15 cellular contexts compared by ENCODE assay signal in genomic region chr1:19443321-19443720, GRCh38. TPM values are rescaled to one million over a fixed set of nuclear protein-coding genes. Genes with fewer than 3 reads are reported as not detected.
DNase-seq lines count a peak whose midpoint lies in the region; ATAC-seq, FAIRE-seq and TF ChIP-seq lines count a peak whose summit lies in the region.
"Had no signal": no experiment of that assay in that cellular context is flagged by ENCODE, and none has a peak within 500 bp of the region (broad histone marks: within the 10 kb centered on the region; RNA-seq: fewer than 3 reads in every experiment).

No MANE protein-coding gene starts in this region.

- TF ChIP-seq CTCF in ascending aorta (IDR thresholded peaks at IDR 0.05): no peak
- TF ChIP-seq CTCF in gastrocnemius medialis (IDR thresholded peaks at IDR 0.05 in 4 of 5, conservative IDR thresholded peaks at IDR 0.05 in 1 of 5): no peak

- H3K27me3 Mint-ChIP-seq in CD4-positive, alpha-beta memory T cell: no peaks in the 10 kb centered on the region

- peak overlapping the region in 1 of 8 donors; percentile 15 for H3K4me3 Mint-ChIP-seq in CD4-positive, alpha-beta memory T cell

- DNase-seq in CD4-positive, alpha-beta memory T cell: no peak
- DNase-seq in ascending aorta (ENCODE audit: low spot score in 2 of 2): no peak
- no peak for DNase-seq in left ventricle myocardium superior
- no peak for DNase-seq in gastrocnemius medialis
- no peak for DNase-seq in NCI-H2171 (lab: John Stamatoyannopoulos, UW)
- no peak for DNase-seq in AML-193 (lab: John Stamatoyannopoulos, UW)
- DNase-seq in GM12892 (ENCODE audit: insufficient read length): no peak
- DNase-seq: activated CD4-positive, alpha-beta T cell treated with anti-CD3 and anti-CD28 coated beads for 48 hours; activated T-cell treated with anti-CD3 and anti-CD28 coated beads, Interleukin-2, amount 50 U/mL, for 48 hours; DND-41; NCI-H1417; PC-3 had no signal

- intact Hi-C loops in CD4-positive, alpha-beta memory T cell (cut with micrococcal nuclease): no loop called here
- intact Hi-C loops in ascending aorta (cut with DNase I): loop anchor here (10.0 kb wide), 1 partner anchor 291 kb away; no protein-coding TSS in a partner anchor
- intact Hi-C loops in left ventricle myocardium superior (cut with micrococcal nuclease): no loop called here
- intact Hi-C loops in gastrocnemius medialis (cut with DNase I; ENCODE audit: low total_unique reads): no loop called here

- peaks cover 62 to 97% (median 79%) of the 10 kb centered on the region in 4 donors for H3K4me1 Mint-ChIP-seq in CD4-positive, alpha-beta memory T cell

- ATAC-seq in left ventricle myocardium superior: peak; percentile 27
- no peak for ATAC-seq in gastrocnemius medialis
- no peak for ATAC-seq in HG02973 (IDR thresholded peaks at IDR 0.05; ENCODE audit: unreplicated experiment)
- ATAC-seq: K562, PC-3 had no signal

- no peak overlapping the region for H3K4me3 ChIP-seq in CD4-positive, alpha-beta memory T cell (ENCODE audit: low read length in 2 of 2)
- H3K4me3 ChIP-seq in ascending aorta (no peak overlapping the region), gastrocnemius medialis (no peak overlapping the region)
- H3K4me3 ChIP-seq: hepatocyte, K562 had no signal

- H3K36me3 Mint-ChIP-seq in CD4-positive, alpha-beta memory T cell: peaks cover 17 to 49% of the 10 kb centered on the region in 2 donors

- H3K9me3 Mint-ChIP-seq in CD4-positive, alpha-beta memory T cell: no peaks in the 10 kb centered on the region

- no peak for FAIRE-seq in GM12892 (lab: Jason Lieb, UNC)
- FAIRE-seq: K562 had no signal

- CTCF ChIA-PET in CD4-positive, alpha-beta memory T cell (lab: Charles Lee; ENCODE audit: partially characterized antibody): interaction anchor here (1.2 to 11.3 kb wide), 5 partner anchors 8 to 211 kb away, joined by 3 to 99 read pairs (median 5); no protein-coding TSS in a partner anchor

- POLR2A ChIA-PET in CD4-positive, alpha-beta memory T cell (lab: Charles Lee; ENCODE audit: partially characterized antibody): interaction anchor here (0.9 to 2.9 kb wide), 3 partner anchors 8 to 40 kb away, joined by 3 to 8 read pairs (median 5); no protein-coding TSS in a partner anchor

- in situ Hi-C loops in gastrocnemius medialis (cut with MboI; ENCODE audit: low sequenced_read_pairs in 4 of 4): no loop called here

- H3K27me3 ChIP-seq in CD4-positive, alpha-beta memory T cell (ENCODE audit: insufficient read depth, low read length): no peaks in the 10 kb centered on the region
- no peaks in the 10 kb centered on the region for H3K27me3 ChIP-seq in ascending aorta
- no peaks in the 10 kb centered on the region for H3K27me3 ChIP-seq in gastrocnemius medialis
- H3K27me3 ChIP-seq: hepatocyte had no signal

- H3K27ac Mint-ChIP-seq in CD4-positive, alpha-beta memory T cell: peak overlapping the region in 5 of 7 donors; percentile 15 to 86 (median 61)

- H3K27ac ChIP-seq in CD4-positive, alpha-beta memory T cell (ENCODE audit: low read depth, low read length): no peak overlapping the region
- peak overlapping the region; percentile 73 to 93 for H3K27ac ChIP-seq in ascending aorta
- peak overlapping the region; percentile 20 to 75 (median 52) for H3K27ac ChIP-seq in gastrocnemius medialis

- H3K36me3 ChIP-seq in CD4-positive, alpha-beta memory T cell (ENCODE audit: insufficient read depth, low read length): no peaks in the 10 kb centered on the region
- H3K36me3 ChIP-seq in ascending aorta (no peaks in the 10 kb centered on the region), gastrocnemius medialis (no peaks in the 10 kb centered on the region)

- TF ChIP-seq POLR2A in gastrocnemius medialis (IDR thresholded peaks at IDR 0.05) (no peak), GM12892 (IDR thresholded peaks at IDR 0.05; ENCODE audit: low read depth, low read length) (no peak)

- peaks cover 89% of the 10 kb centered on the region for H3K4me1 ChIP-seq in CD4-positive, alpha-beta memory T cell (ENCODE audit: insufficient read depth, low read length)
- H3K4me1 ChIP-seq in ascending aorta (peaks cover 56 to 95% of the 10 kb centered on the region in 2 donors), gastrocnemius medialis (peaks cover 75 to 78% of the 10 kb centered on the region in 2 donors)

- no peaks in the 10 kb centered on the region for H3K9me3 ChIP-seq in CD4-positive, alpha-beta memory T cell (ENCODE audit: control insufficient read depth in 1 of 2, low read length in 2 of 2)
- H3K9me3 ChIP-seq in ascending aorta (no peaks in the 10 kb centered on the region), gastrocnemius medialis (no peaks in the 10 kb centered on the region)

RNA-seq across cellular contexts. Expression of gene CAPZB, which starts 42.0 kb away (rescaled TPM):
- 100 to 1,000 TPM; 244 to 255 TPM for total RNA-seq in CD4-positive, alpha-beta memory T cell
- polyA plus RNA-seq in CD4-positive, alpha-beta memory T cell: 100 to 1,000 TPM; 436 to 602 TPM
- 102 TPM for total RNA-seq in ascending aorta
- total RNA-seq in left ventricle myocardium superior: 252 TPM
- 10 to 100 TPM; 48.6 to 93.8 (median 74.9) TPM for total RNA-seq in gastrocnemius medialis
- 251 TPM for polyA plus RNA-seq in GM12892 (2012; ENCODE audit: missing spikeins)
